ENCODE assay signal across 1 cellular context in the genomic region with DNA sequence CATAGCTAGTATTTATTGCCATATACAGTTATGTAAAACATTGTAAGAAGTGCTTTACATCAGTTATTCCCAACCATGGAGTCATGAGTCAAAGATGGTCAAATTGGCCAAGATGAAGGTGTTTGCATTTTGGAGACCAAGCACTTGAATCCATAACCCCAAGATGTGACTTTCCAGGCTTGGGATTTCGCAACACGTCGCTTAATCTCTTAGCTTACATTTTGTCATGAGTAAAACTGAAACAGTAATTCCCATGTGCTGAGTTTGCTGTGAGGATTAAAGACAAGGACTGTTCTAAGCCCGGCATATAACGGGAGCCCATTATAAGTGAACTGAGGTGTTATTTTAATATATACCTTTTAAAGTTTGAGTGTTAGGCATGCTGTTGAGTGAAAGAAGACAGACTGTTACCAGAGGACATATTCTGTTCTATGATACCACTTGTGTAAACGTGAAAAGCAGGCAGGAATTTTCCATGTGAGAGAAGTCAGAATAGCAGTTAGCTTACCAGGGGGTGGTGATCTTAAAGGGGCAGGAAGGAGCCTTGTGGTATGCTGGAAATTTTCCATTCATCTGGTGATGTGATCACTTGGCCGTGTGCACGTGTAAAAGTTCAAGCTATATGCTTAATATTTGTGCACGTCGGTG.
TF ChIP-seq lines count a peak whose summit lies in the region.

No MANE protein-coding gene starts in this region.

TF ChIP-seq in IMR-90, 13 proteins besides CTCF, POLR2A, EP300 and RAD21 (continued from another document):
- TF ChIP-seq CHD1 (IDR thresholded peaks at IDR 0.05; ENCODE audit: low read depth, low read length) (no peak), CEBPB (IDR thresholded peaks at IDR 0.05; ENCODE audit: low read depth, low read length) (peak; percentile 68)
